In the genomic region with DNA sequence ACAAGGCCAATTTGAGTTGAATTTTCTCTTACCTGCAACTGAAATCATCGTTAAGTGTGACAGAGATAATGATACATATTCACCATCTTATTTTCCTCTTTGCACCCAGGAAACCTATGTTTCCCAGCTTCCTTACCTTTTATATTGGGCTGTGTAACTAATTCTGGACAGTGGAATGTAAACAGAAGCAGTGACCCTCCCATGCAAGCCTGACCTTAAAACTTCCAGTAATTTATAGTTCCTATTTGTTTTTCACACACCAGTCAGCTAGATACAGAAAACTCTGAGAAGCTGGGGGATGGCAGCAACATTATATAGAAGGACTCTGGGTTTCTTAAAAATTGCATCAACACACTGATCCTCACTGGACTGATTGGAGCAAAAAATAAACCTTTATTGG, we compare ENCODE assay signal across 13 cellular contexts.
"Had no signal": no experiment of that assay in that cellular context is flagged by ENCODE, and none has a peak within 500 bp of the region (broad histone marks: within the 10 kb centered on the region; RNA-seq: fewer than 3 reads in every experiment).

No MANE protein-coding gene starts in this region.

- H3K9me3 ChIP-seq: lower lobe of right lung, pancreas, thoracic aorta had no signal

- H3K4me3 ChIP-seq: cardiac muscle cell, lower lobe of right lung, pancreas, thoracic aorta had no signal

- H3K27ac ChIP-seq: cardiac muscle cell, lower lobe of right lung, thoracic aorta had no signal

- H3K36me3 ChIP-seq: cardiac muscle cell, lower lobe of right lung, pancreas, thoracic aorta had no signal

- DNase-seq: activated CD4-positive, alpha-beta memory T cell treated with anti-CD3 and anti-CD28 coated beads, Interleukin-2, amount 10 ng/mL, durations not matched to agents 7 days and 5 days; activated gamma-delta T cell; activated T-cell treated with anti-CD3 and anti-CD28 coated beads, Interleukin-2, amount 50 U/mL, for 48 hours; foreskin fibroblast; glutamatergic neuron; immature natural killer cell; lower lobe of right lung; naive B cell; pancreas; stimulated activated CD4-positive, alpha-beta T cell treated with anti-CD3 and anti-CD28 coated beads, Interleukin-12 subunit alpha, Interleukin-12 subunit beta, amount 100 ng/mL, for 4 hours; T-helper 1 cell had no signal
